ENCODE assay signal across 18 cellular contexts in the genomic region with DNA sequence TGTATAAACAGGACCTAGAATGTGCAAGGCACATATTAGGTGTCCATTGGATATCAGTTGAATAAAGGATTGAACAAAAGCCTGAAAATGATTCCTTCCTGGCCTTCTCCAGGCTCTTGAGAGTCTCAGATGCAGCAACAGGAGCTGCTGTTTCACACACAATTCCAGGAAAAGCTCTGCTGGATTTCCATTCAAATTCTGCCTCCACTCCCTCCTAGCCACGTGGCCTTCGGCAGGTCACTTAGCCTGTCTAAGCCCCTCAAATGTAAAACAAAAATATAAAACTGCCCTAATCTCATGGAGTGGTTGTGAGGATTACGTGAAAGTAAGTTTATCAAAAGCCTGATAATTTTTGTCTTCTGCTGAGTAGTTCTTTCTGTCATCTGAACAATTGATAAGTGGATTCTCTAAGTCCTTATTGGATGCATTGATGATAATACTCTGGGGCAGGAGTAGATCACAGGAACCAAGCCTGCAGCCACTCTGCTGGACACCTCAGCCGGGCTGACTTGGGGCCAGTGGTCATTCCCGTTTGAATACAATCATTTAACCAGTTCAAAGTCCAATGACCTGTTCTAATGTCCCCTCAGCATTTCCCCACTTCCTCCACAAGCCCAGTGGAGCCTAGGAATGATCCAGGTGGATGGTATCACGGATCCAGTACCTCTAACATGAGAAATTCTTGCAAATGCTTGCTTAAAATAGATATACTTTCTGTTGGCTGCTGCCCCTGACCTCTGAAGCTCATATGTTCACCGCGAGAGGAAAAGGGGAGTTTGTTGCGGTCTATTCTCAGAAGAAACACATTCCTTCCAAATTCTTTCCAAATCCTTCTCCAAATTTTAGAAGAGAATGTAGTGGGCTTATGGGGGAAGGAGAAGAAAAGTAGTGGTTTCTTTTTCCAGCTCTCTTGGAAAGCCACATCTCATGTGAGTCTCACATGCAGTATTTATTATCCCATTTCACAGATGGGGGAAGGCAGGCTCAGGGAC.
DNase-seq lines count a peak whose midpoint lies in the region; ATAC-seq, FAIRE-seq and TF ChIP-seq lines count a peak whose summit lies in the region.
"Had no signal": no experiment of that assay in that cellular context is flagged by ENCODE, and none has a peak within 500 bp of the region (broad histone marks: within the 10 kb centered on the region; RNA-seq: fewer than 3 reads in every experiment).

No MANE protein-coding gene starts in this region.

- H3K4me1 ChIP-seq in right cardiac atrium (ENCODE audit: control insufficient read depth, insufficient read depth, low read length) (no peaks in the 10 kb centered on the region), kidney (ENCODE audit: control insufficient read depth in 1 of 2, insufficient read depth in 1 of 2, low read depth in 1 of 2, low read length in 2 of 2) (no peaks in the 10 kb centered on the region)

- no peaks in the 10 kb centered on the region for H3K36me3 ChIP-seq in kidney (ENCODE audit: control insufficient read depth in 1 of 2, insufficient read depth in 2 of 2, low read length in 2 of 2)
- no peaks in the 10 kb centered on the region for H3K36me3 ChIP-seq in H7 (replicated peaks; ENCODE audit: control insufficient read depth, insufficient read depth, low read length)

- H3K9ac ChIP-seq in kidney (ENCODE audit: low read length in 2 of 2), result no peak overlapping the region

- intact Hi-C loops in cardiac septum (cut with DNase I), result no loop called here
- intact Hi-C loops in right cardiac atrium (cut with DNase I), result loop anchor here in 1 of 4 donors (10.0 kb wide), 1 partner anchor 172 kb away; a partner anchor contains a TSS
- intact Hi-C loops in kidney (cut with DNase I), result no loop called here

- WGBS in right cardiac atrium, result 69% methylated on average over 9 of the region's 9 CpGs

- no peak for FAIRE-seq in kidney (lab: Jason Lieb, UNC)
- FAIRE-seq: H54 had no signal

- TF ChIP-seq CTCF in coronary artery (IDR thresholded peaks at IDR 0.05) (no peak), kidney (IDR thresholded peaks at IDR 0.05; ENCODE audit: borderline replicate concordance, extremely low read depth, insufficient read depth) (no peak)

- H3K4me3 ChIP-seq in right cardiac atrium (ENCODE audit: low read length) (no peak overlapping the region), coronary artery (peak overlapping the region; percentile 1), kidney (ENCODE audit: low read length in 2 of 2) (no peak overlapping the region), H7 (ENCODE audit: insufficient read depth, low read depth, low read length) (no peak overlapping the region)

- H3K27me3 ChIP-seq in right cardiac atrium (ENCODE audit: control insufficient read depth, insufficient read depth), result no peaks in the 10 kb centered on the region
- H3K27me3 ChIP-seq in H7 (ENCODE audit: control insufficient read depth, insufficient read depth, low read length), result no peaks in the 10 kb centered on the region; the same call in 1 of the 2 replicates

- H3K9me3 ChIP-seq in right cardiac atrium (ENCODE audit: control insufficient read depth, low read length), result no peaks in the 10 kb centered on the region
- H3K9me3 ChIP-seq in kidney (ENCODE audit: control insufficient read depth in 1 of 2, low read length in 2 of 2), result no peaks in the 10 kb centered on the region

- ATAC-seq in right cardiac atrium, result no peak
- ATAC-seq in stimulated activated naive CD8-positive, alpha-beta T cell treated with anti-CD3 and anti-CD28 coated beads, Interleukin-15, Interleukin-2, amounts not matched to agents 100 U/mL and 50 U/mL, for 24 hours, result no peak

- H3K27ac ChIP-seq in right cardiac atrium (ENCODE audit: low read length) (no peak overlapping the region), coronary artery (no peak overlapping the region), kidney (ENCODE audit: low read depth in 2 of 2, low read length in 2 of 2) (no peak overlapping the region)

- peak; percentile 63 for DNase-seq in cardiac septum (ENCODE audit: low spot score)
- no peak for DNase-seq in right cardiac atrium
- no peak for DNase-seq in coronary artery (ENCODE audit: low spot score)
- DNase-seq in kidney, result peak; percentile 17
- no peak for DNase-seq in NCI-H82 treated with DMSO at 0.1 percent for 48 hours (lab: John Stamatoyannopoulos, UW; ENCODE audit: unreplicated experiment)
- no peak for DNase-seq in effector CD8-positive, alpha-beta T cell (lab: John Stamatoyannopoulos, UW)
- DNase-seq in stimulated activated naive CD8-positive, alpha-beta T cell treated with anti-CD3 and anti-CD28 coated beads, Interleukin-15, Interleukin-2, amounts not matched to agents 100 U/mL and 50 U/mL, for 24 hours, result no peak
- DNase-seq in H7, result no peak
- DNase-seq: 8988T, C1 segment of cervical spinal cord, NCI-H1436, NCI-H2029, NCI-H2171, NCI-H446, OCI-M1, RPMI8226, SIG-M5 had no signal

Comparison
In these comparisons a context has a peak if more than half of its experiments do, and no peak if none do; other contexts are left out.
1. DNase-seq: peak in cardiac septum (single experiment) and kidney (single experiment); none in right cardiac atrium (0 of 3), coronary artery (single experiment), NCI-H82 treated with DMSO at 0.1 percent for 48 hours (single experiment), effector CD8-positive, alpha-beta T cell (single experiment), stimulated activated naive CD8-positive, alpha-beta T cell treated with anti-CD3 and anti-CD28 coated beads, Interleukin-15, Interleukin-2, amounts not matched to agents 100 U/mL and 50 U/mL, for 24 hours (single experiment) and H7 (single experiment).